ENCODE assay signal across 27 cellular contexts in the genomic region with DNA sequence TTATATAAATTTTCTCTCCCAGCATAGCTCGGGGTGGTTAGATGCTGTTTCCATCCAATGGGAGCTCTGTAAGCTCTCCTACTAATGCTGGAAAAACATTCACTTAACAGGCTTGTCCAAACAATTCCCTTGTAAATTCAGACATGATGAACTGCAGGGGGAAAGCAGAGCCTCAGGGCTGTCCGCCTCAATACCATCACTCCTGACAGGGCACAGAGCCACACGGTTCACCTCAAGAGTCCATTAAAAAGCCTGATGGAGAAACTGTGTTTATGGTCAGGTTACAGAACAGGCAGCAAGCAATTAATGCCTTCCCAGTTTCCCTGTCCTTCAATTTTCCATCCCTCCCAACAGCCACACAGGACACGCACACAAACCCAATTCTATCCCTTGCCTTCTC.
"Had no signal": no experiment of that assay in that cellular context is flagged by ENCODE, and none has a peak within 500 bp of the region (broad histone marks: within the 10 kb centered on the region; RNA-seq: fewer than 3 reads in every experiment).

No MANE protein-coding gene starts in this region.

- H3K9me3 Mint-ChIP-seq: activated CD4-positive, alpha-beta T cell treated with anti-CD3 and anti-CD28 coated beads, Interleukin-2, amount 10 ng/mL, durations not matched to agents 7 days and 5 days; mesothelial cell of epicardium; neural crest cell; WTC11 had no signal

- H3K36me3 Mint-ChIP-seq: mesothelial cell of epicardium, naive B cell, WTC11 had no signal

- ATAC-seq: activated T-helper 17 cell treated with anti-CD3 and anti-CD28 coated beads, Interleukin-2, amount 50 U/mL, for 72 hours; gastrocnemius medialis; left colon; right cardiac atrium; WTC11 had no signal

- H3K36me3 ChIP-seq: gastrocnemius medialis, spleen, suprapubic skin, tibial artery had no signal

- H3K27ac ChIP-seq: epithelial cell of prostate, gastrocnemius medialis, spleen, suprapubic skin, tibial artery had no signal

- DNase-seq: activated CD4-positive, alpha-beta memory T cell treated with anti-CD3 and anti-CD28 coated beads, Interleukin-2, amount 10 ng/mL, durations not matched to agents 7 days and 5 days; activated CD4-positive, alpha-beta T cell treated with anti-CD3 and anti-CD28 coated beads for 1 hour; activated CD4-positive, alpha-beta T cell treated with anti-CD3 and anti-CD28 coated beads, Interleukin-2, amount 10 ng/mL, durations not matched to agents 7 days and 5 days; activated CD8-positive, alpha-beta memory T cell treated with anti-CD3 and anti-CD28 coated beads, Interleukin-2, amount 50 U/mL, for 48 hours; activated gamma-delta T cell treated with Interleukin-2 at 50 U/mL for 16 hours; activated naive CD4-positive, alpha-beta T cell treated with anti-CD3 and anti-CD28 coated beads, Interleukin-2, amount 50 U/mL, for 16 hours; activated T-cell treated with anti-CD3 and anti-CD28 coated beads, Interleukin-2, amount 50 U/mL, for 24 hours; amygdala; dermis blood vessel endothelial cell; effector CD8-positive, alpha-beta T cell; gastrocnemius medialis; glutamatergic neuron; kidney; left colon; naive B cell; nucleus accumbens; right cardiac atrium; spleen; stimulated activated naive CD4-positive, alpha-beta T cell; T-helper 2 cell; tibial artery had no signal

- H3K4me1 Mint-ChIP-seq: activated CD4-positive, alpha-beta memory T cell treated with anti-CD3 and anti-CD28 coated beads, Interleukin-2, amount 10 ng/mL, durations not matched to agents 7 days and 5 days; activated CD4-positive, alpha-beta T cell treated with anti-CD3 and anti-CD28 coated beads, Interleukin-2, amount 10 ng/mL, durations not matched to agents 7 days and 5 days; activated T-helper 17 cell treated with anti-CD3 and anti-CD28 coated beads, Interleukin-2, amount 50 U/mL, for 72 hours; naive B cell had no signal

- H3K9me3 ChIP-seq: gastrocnemius medialis, spleen, suprapubic skin, tibial artery had no signal

- H3K4me1 ChIP-seq: gastrocnemius medialis, spleen, suprapubic skin, tibial artery had no signal

- H3K27me3 Mint-ChIP-seq: activated CD4-positive, alpha-beta memory T cell treated with anti-CD3 and anti-CD28 coated beads, Interleukin-2, amount 10 ng/mL, durations not matched to agents 7 days and 5 days; activated CD4-positive, alpha-beta T cell treated with anti-CD3 and anti-CD28 coated beads, Interleukin-2, amount 10 ng/mL, durations not matched to agents 7 days and 5 days; activated T-cell treated with anti-CD3 and anti-CD28 coated beads, Interleukin-2, amount 50 U/mL, for 24 hours; activated T-helper 17 cell treated with anti-CD3 and anti-CD28 coated beads, Interleukin-2, amount 50 U/mL, for 72 hours had no signal

- H3K4me3 Mint-ChIP-seq: activated CD4-positive, alpha-beta memory T cell treated with anti-CD3 and anti-CD28 coated beads, Interleukin-2, amount 10 ng/mL, durations not matched to agents 7 days and 5 days; activated CD4-positive, alpha-beta T cell treated with anti-CD3 and anti-CD28 coated beads, Interleukin-2, amount 10 ng/mL, durations not matched to agents 7 days and 5 days; activated T-cell treated with anti-CD3 and anti-CD28 coated beads, Interleukin-2, amount 50 U/mL, for 24 hours; activated T-helper 17 cell treated with anti-CD3 and anti-CD28 coated beads, Interleukin-2, amount 50 U/mL, for 72 hours; mesothelial cell of epicardium; naive B cell; neural crest cell; WTC11 had no signal

- H3K4me3 ChIP-seq: gastrocnemius medialis, spleen, suprapubic skin, tibial artery had no signal

- H3K27ac Mint-ChIP-seq: activated CD4-positive, alpha-beta memory T cell treated with anti-CD3 and anti-CD28 coated beads, Interleukin-2, amount 10 ng/mL, durations not matched to agents 7 days and 5 days; activated CD4-positive, alpha-beta T cell treated with anti-CD3 and anti-CD28 coated beads, Interleukin-2, amount 10 ng/mL, durations not matched to agents 7 days and 5 days; activated T-cell treated with anti-CD3 and anti-CD28 coated beads, Interleukin-2, amount 50 U/mL, for 24 hours; activated T-helper 17 cell treated with anti-CD3 and anti-CD28 coated beads, Interleukin-2, amount 50 U/mL, for 72 hours; mesothelial cell of epicardium; naive B cell; WTC11 had no signal
